ENCODE assay signal across 8 cellular contexts in the genomic region with DNA sequence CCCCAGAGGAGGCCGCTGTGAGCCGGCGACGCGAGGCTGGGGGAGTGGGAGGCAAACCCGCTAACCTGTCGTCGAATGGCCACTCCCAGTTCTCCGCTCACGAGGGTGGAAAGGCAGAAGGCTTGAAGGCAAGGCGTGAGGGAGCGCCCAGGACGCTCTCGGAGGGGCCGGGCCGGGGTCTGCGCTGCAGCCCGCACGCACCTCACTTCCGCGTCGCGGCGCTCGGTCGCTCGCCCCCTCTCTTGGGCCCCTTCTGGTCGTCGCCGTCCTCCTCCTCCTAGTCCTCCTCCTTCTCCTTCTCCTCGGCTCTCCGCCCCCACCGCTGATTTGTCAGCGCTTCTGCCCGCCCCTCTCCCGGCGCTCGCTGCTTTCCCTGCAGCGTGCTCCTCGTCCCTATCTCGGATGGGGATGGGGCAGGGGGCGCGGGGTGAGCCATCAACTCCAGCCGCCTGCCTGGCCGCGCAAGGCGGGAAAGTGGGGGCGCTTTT. TPM values are rescaled to one million over a fixed set of nuclear protein-coding genes. Genes with fewer than 3 reads are reported as not detected.
DNase-seq lines count a peak whose midpoint lies in the region; ATAC-seq and TF ChIP-seq lines count a peak whose summit lies in the region.

Gene SNCA, minus strand, starts transcription at position 265 of the 488 bp plus-strand sequence. CDS start 1,494 bp downstream, outside the sequence.

- H3K36me3 ChIP-seq in BLaER1 treated with 17β-estradiol and CSF1 and Interleukin-3, amounts not matched to agents 10 nM and 100 nM, result peaks cover 24 to 38% (median 30%) of the 10 kb centered on the region in 11 experiments

- H3K27me3 Mint-ChIP-seq in activated naive CD4-positive, alpha-beta T cell treated with anti-CD3 and anti-CD28 coated beads, Interleukin-2, amount 10 ng/mL, durations not matched to agents 7 days and 5 days, result peaks cover 61% of the 10 kb centered on the region

- peaks cover 22 to 42% (median 32%) of the 10 kb centered on the region in 10 experiments for H3K4me1 ChIP-seq in BLaER1 treated with 17β-estradiol and CSF1 and Interleukin-3, amounts not matched to agents 10 nM and 100 nM

- peak within 1 kb of the TSS; percentile 73 to 95 (median 82) for H3K4me3 ChIP-seq in BLaER1 treated with 17β-estradiol and CSF1 and Interleukin-3, amounts not matched to agents 10 nM and 100 nM
- H3K4me3 ChIP-seq in foreskin fibroblast (ENCODE audit: low read depth in 1 of 2, low read length in 2 of 2), result peak within 1 kb of the TSS; percentile 28 to 57

- no peak for ATAC-seq in HG03520 (IDR thresholded peaks at IDR 0.05; ENCODE audit: unreplicated experiment)

- TF ChIP-seq CTCF in foreskin fibroblast (IDR thresholded peaks at IDR 0.05; ENCODE audit: low read depth, low read length), result no peak

- DNase-seq in HCEC 1CT (peak; percentile 61), NCI-H774 (lab: John Stamatoyannopoulos, UW) (peak; percentile 16), foreskin fibroblast (peak; percentile 38 to 86), myocyte (ENCODE audit: low read depth) (peak; percentile 34), substantia nigra (lab: John Stamatoyannopoulos, UW) (peak; percentile 29 to 91 (median 74))
- DNase-seq in activated naive CD4-positive, alpha-beta T cell treated with anti-CD3 and anti-CD28 coated beads, Interleukin-2, amount 10 ng/mL, durations not matched to agents 7 days and 5 days, result peak; percentile 71

- H3K9me3 ChIP-seq in BLaER1 treated with 17β-estradiol and CSF1 and Interleukin-3, amounts not matched to agents 10 nM and 100 nM (replicated peaks in 1 of 11), result 0 out of 22 replicates have a peak, but pooled peaks cover 0 to 4% (median 0%) of the 10 kb centered on the region in 11 experiments

- H3K27ac ChIP-seq in BLaER1 treated with 17β-estradiol and CSF1 and Interleukin-3, amounts not matched to agents 10 nM and 100 nM, result peak within 1 kb of the TSS; percentile 81 to 93 (median 86)
- peak within 1 kb of the TSS; percentile 88 for H3K27ac ChIP-seq in substantia nigra (ENCODE audit: low read depth, low read length, poor library complexity, severe bottlenecking)

- H3K4me1 Mint-ChIP-seq in activated naive CD4-positive, alpha-beta T cell treated with anti-CD3 and anti-CD28 coated beads, Interleukin-2, amount 10 ng/mL, durations not matched to agents 7 days and 5 days, result peaks cover 43% of the 10 kb centered on the region

- H3K9me3 Mint-ChIP-seq in activated naive CD4-positive, alpha-beta T cell treated with anti-CD3 and anti-CD28 coated beads, Interleukin-2, amount 10 ng/mL, durations not matched to agents 7 days and 5 days, result no peaks in the 10 kb centered on the region

- H3K27ac Mint-ChIP-seq in activated naive CD4-positive, alpha-beta T cell treated with anti-CD3 and anti-CD28 coated beads, Interleukin-2, amount 10 ng/mL, durations not matched to agents 7 days and 5 days, result no peak within 1 kb of the TSS

- H3K36me3 Mint-ChIP-seq in activated naive CD4-positive, alpha-beta T cell treated with anti-CD3 and anti-CD28 coated beads, Interleukin-2, amount 10 ng/mL, durations not matched to agents 7 days and 5 days, result peaks cover 18% of the 10 kb centered on the region

- CTCF ChIA-PET in activated naive CD4-positive, alpha-beta T cell treated with anti-CD3 and anti-CD28 coated beads, Interleukin-2, amount 10 ng/mL, durations not matched to agents 7 days and 5 days (lab: Charles Lee), result no interaction called here

- no peaks in the 10 kb centered on the region; a peak in 1 of 22 replicates for H3K27me3 ChIP-seq in BLaER1 treated with 17β-estradiol and CSF1 and Interleukin-3, amounts not matched to agents 10 nM and 100 nM

- no peaks in the 10 kb centered on the region for H4K20me1 ChIP-seq in BLaER1 treated with 17β-estradiol and CSF1 and Interleukin-3, amounts not matched to agents 10 nM and 100 nM

- H3K4me2 ChIP-seq in BLaER1 treated with 17β-estradiol and CSF1 and Interleukin-3, amounts not matched to agents 10 nM and 100 nM, result peak within 1 kb of the TSS; percentile 82 to 100 (median 93)

- peak within 1 kb of the TSS; percentile 78 to 94 (median 87) for H3K9ac ChIP-seq in BLaER1 treated with 17β-estradiol and CSF1 and Interleukin-3, amounts not matched to agents 10 nM and 100 nM

- H3K4me3 Mint-ChIP-seq in activated naive CD4-positive, alpha-beta T cell treated with anti-CD3 and anti-CD28 coated beads, Interleukin-2, amount 10 ng/mL, durations not matched to agents 7 days and 5 days, result peak within 1 kb of the TSS; percentile 75

RNA-seq across cellular contexts. Expression of gene SNCA, which starts in this region (rescaled TPM):
- total RNA-seq in myocyte, result 0.19 TPM in 1 of 2 replicates, not detected in the other
- polyA plus RNA-seq in myocyte (2012), result 0.11 TPM

Comparison
In these comparisons a context has a peak if more than half of its experiments do, and no peak if none do; other contexts are left out.
1. Peak in DNase-seq in myocyte; RNA of the gene not detected or under 1 TPM.
2. DNase-seq: peak in every context shown above with its lines; median percentile 74 in substantia nigra; 71 in activated naive CD4-positive, alpha-beta T cell treated with anti-CD3 and anti-CD28 coated beads, Interleukin-2, amount 10 ng/mL, durations not matched to agents 7 days and 5 days; 62 in foreskin fibroblast; 61 in HCEC 1CT; 34 in myocyte; 16 in NCI-H774.